Comparison of ENCODE assay signal across 17 cellular contexts in genomic region chr17:57972151-57972550, GRCh38. TPM values are rescaled to one million over a fixed set of nuclear protein-coding genes. Genes with fewer than 3 reads are reported as not detected.
DNase-seq lines count a peak whose midpoint lies in the region; ATAC-seq and TF ChIP-seq lines count a peak whose summit lies in the region.
"Had no signal": no experiment of that assay in that cellular context is flagged by ENCODE, and none has a peak within 500 bp of the region (broad histone marks: within the 10 kb centered on the region; RNA-seq: fewer than 3 reads in every experiment).

No MANE protein-coding gene starts in this region.

- H3K4me3 ChIP-seq in right cardiac atrium (ENCODE audit: low read length): no peak overlapping the region

- no peak overlapping the region for H3K4me3 Mint-ChIP-seq in stimulated activated effector memory CD8-positive, alpha-beta T cell treated with anti-CD3 and anti-CD28 coated beads, Interleukin-12 subunit alpha, Interleukin-12 subunit beta, amount 100 ng/mL, for 72 hours

- H3K27ac ChIP-seq in right cardiac atrium (ENCODE audit: low read length) (peak overlapping the region; percentile 23), VCaP (peak overlapping the region; percentile 54)
- H3K27ac ChIP-seq: C4-2B, KMS-11 had no signal

- no peak for TF ChIP-seq CTCF in VCaP (conservative IDR thresholded peaks at IDR 0.05)

- no peaks in the 10 kb centered on the region for H3K27me3 ChIP-seq in right cardiac atrium (ENCODE audit: control insufficient read depth, insufficient read depth)

- H3K27ac Mint-ChIP-seq in stimulated activated effector memory CD8-positive, alpha-beta T cell treated with anti-CD3 and anti-CD28 coated beads, Interleukin-12 subunit alpha, Interleukin-12 subunit beta, amount 100 ng/mL, for 72 hours: peak overlapping the region; percentile 17

- H3K9me3 Mint-ChIP-seq in stimulated activated effector memory CD8-positive, alpha-beta T cell treated with anti-CD3 and anti-CD28 coated beads, Interleukin-12 subunit alpha, Interleukin-12 subunit beta, amount 100 ng/mL, for 72 hours: no peaks in the 10 kb centered on the region

- H3K4me1 Mint-ChIP-seq in stimulated activated effector memory CD8-positive, alpha-beta T cell treated with anti-CD3 and anti-CD28 coated beads, Interleukin-12 subunit alpha, Interleukin-12 subunit beta, amount 100 ng/mL, for 72 hours: no peaks in the 10 kb centered on the region

- no peaks in the 10 kb centered on the region for H3K9me3 ChIP-seq in right cardiac atrium (ENCODE audit: control insufficient read depth, low read length)

- ATAC-seq in right cardiac atrium (peak; percentile 17 to 27), left ventricle myocardium superior (no peak)
- ATAC-seq in stimulated activated effector memory CD8-positive, alpha-beta T cell treated with anti-CD3 and anti-CD28 coated beads, Interleukin-12 subunit alpha, Interleukin-12 subunit beta, amount 100 ng/mL, for 72 hours: no peak

- DNase-seq in right cardiac atrium (no peak), left ventricle myocardium superior (no peak), islet precursor cell (peak; percentile 49), NCI-H187 treated with DMSO at 0.1 percent for 48 hours (lab: John Stamatoyannopoulos, UW) (no peak), GM03348 (ENCODE audit: low spot score) (no peak)
- no peak for DNase-seq in stimulated activated effector memory CD8-positive, alpha-beta T cell treated with anti-CD3 and anti-CD28 coated beads, Interleukin-12 subunit alpha, Interleukin-12 subunit beta, amount 100 ng/mL, for 72 hours (ENCODE audit: low spot score in 2 of 2)
- no peak for DNase-seq in activated naive CD4-positive, alpha-beta T cell treated with anti-CD3 and anti-CD28 coated beads, Interleukin-2, amount 50 U/mL, for 16 hours
- DNase-seq: DMS79, H7, NCI-H1417, NCI-H187, NCI-H2227 treated with DMSO at 0.1 percent for 48 hours, NCI-H524, SHP77 had no signal

- peaks cover 51% of the 10 kb centered on the region for H3K36me3 Mint-ChIP-seq in stimulated activated effector memory CD8-positive, alpha-beta T cell treated with anti-CD3 and anti-CD28 coated beads, Interleukin-12 subunit alpha, Interleukin-12 subunit beta, amount 100 ng/mL, for 72 hours

- peaks cover 7% of the 10 kb centered on the region for H3K4me1 ChIP-seq in right cardiac atrium (ENCODE audit: control insufficient read depth, insufficient read depth, low read length)

- intact Hi-C loops in right cardiac atrium (cut with DNase I): no loop called here
- intact Hi-C loops in left ventricle myocardium superior (cut with micrococcal nuclease): no loop called here

- WGBS in right cardiac atrium: 10% methylated on average over 1 of the region's 1 CpG

RNA-seq across cellular contexts. Expression of gene VEZF1, which starts 15.9 kb away (rescaled TPM):
- 10 to 100 TPM; 67.4 to 74.6 (median 68.5) TPM for total RNA-seq in right cardiac atrium
- 20.0 TPM for polyA plus RNA-seq in right cardiac atrium
- total RNA-seq in left ventricle myocardium superior: 77.6 TPM

RNA-seq across cellular contexts. Expression of gene CUEDC1, which starts 16.9 kb away (rescaled TPM):
- total RNA-seq in right cardiac atrium (10 to 100 TPM; 53.1 to 60.5 (median 55.1) TPM), left ventricle myocardium superior (55.0 TPM)
- polyA plus RNA-seq in right cardiac atrium: 41.0 TPM

RNA-seq across cellular contexts. Expression of gene SRSF1, which starts 34.9 kb away (rescaled TPM):
- 100 to 1,000 TPM in 3 of 4 donors, 10 to 100 TPM in 1; 97.9 to 132 (median 126) TPM for total RNA-seq in right cardiac atrium
- 58.9 TPM for polyA plus RNA-seq in right cardiac atrium
- 98.1 TPM for total RNA-seq in left ventricle myocardium superior

Comparison
In these comparisons a context has a peak if more than half of its experiments do, and no peak if none do; other contexts are left out.
1. ATAC-seq: peak in right cardiac atrium (2 of 2); none in left ventricle myocardium superior (single experiment) and stimulated activated effector memory CD8-positive, alpha-beta T cell treated with anti-CD3 and anti-CD28 coated beads, Interleukin-12 subunit alpha, Interleukin-12 subunit beta, amount 100 ng/mL, for 72 hours (single experiment).